In the genomic region with DNA sequence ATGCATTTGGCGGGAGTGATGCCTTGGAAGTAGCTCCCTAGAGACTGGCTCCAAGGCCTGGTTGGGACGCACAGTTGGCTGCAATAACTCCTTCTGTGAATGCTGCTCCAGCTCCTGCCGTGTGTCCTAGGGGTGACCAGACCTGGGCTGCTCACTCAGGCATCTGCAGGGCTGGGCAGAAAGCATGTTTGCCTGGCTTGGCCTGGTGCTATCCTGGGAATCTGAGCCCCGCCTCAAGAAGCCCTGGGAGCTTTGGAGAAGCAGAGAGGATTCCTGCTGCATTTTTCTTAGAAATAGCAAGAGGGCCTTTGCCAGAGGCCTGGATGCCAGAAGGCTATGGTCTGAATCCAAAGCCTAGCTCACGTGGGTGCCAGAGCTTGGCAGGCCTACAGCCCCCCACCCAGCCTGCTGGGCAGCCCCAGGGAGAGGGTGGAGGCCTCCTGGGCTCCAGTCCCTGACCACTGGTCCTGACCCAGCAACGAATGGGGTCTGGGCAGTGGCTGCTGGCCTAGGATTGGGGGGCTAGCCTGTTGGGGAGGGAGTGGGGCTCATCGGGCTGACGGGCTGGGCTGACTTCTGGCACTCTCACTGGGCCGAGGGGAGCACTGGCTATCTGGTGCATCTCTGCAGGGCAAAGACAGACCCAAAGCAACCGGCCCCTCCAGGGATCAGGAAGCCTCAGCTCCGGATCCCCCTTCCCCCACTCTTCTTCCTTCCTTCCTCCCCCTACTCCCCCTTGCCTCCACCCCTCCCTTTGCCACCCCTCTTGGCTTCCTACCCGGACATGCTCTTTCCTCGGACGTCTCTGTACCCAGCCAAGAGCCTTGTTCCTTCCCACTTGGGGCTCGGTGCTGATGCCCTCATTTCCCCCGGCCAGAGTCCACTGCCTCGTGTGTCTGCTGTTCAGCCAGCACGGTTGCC, we compare ENCODE assay signal across 11 cellular contexts. TPM values are rescaled to one million over a fixed set of nuclear protein-coding genes. Genes with fewer than 3 reads are reported as not detected.
DNase-seq lines count a peak whose midpoint lies in the region; TF ChIP-seq lines count a peak whose summit lies in the region.
"Had no signal": no experiment of that assay in that cellular context is flagged by ENCODE, and none has a peak within 500 bp of the region (broad histone marks: within the 10 kb centered on the region; RNA-seq: fewer than 3 reads in every experiment).

No MANE protein-coding gene starts in this region.

- POLR2A ChIA-PET in SK-N-SH (lab: Yijun Ruan, JAX), result interaction anchor here (1.1 kb wide), 1 partner anchor 29 kb away, joined by 3 read pairs; no protein-coding TSS in a partner anchor
- POLR2A ChIA-PET in activated CD4-positive, alpha-beta memory T cell treated with anti-CD3 and anti-CD28 coated beads, Interleukin-2, amount 10 ng/mL, durations not matched to agents 7 days and 5 days (lab: Charles Lee), result interaction anchor here (0.7 kb wide), 3 partner anchors 9 to 30 kb away, joined by 3 to 4 read pairs (median 3); no protein-coding TSS in a partner anchor

- H3K9me3 ChIP-seq in SK-N-SH (no peaks in the 10 kb centered on the region), osteoblast (ENCODE audit: low read depth, low read length) (no peaks in the 10 kb centered on the region)

- TF ChIP-seq EP300 in SK-N-SH (IDR thresholded peaks at IDR 0.05; ENCODE audit: borderline replicate concordance in 1 of 2, low read depth in 1 of 2, low read length in 1 of 2), result peak in 1 of 2 experiments; percentile 19; a peak in 1 of 4 replicates

- H4K20me1 ChIP-seq in SK-N-SH (ENCODE audit: insufficient read depth), result no peaks in the 10 kb centered on the region
- H4K20me1 ChIP-seq in osteoblast (ENCODE audit: insufficient read depth, low read length), result no peaks in the 10 kb centered on the region

- CTCF ChIA-PET in SK-N-SH (lab: Yijun Ruan, JAX), result interaction anchor here (0.7 to 2.6 kb wide), 8 partner anchors 10 to 109 kb away, joined by 3 to 9 read pairs (median 4); no protein-coding TSS in a partner anchor
- CTCF ChIA-PET in activated CD4-positive, alpha-beta memory T cell treated with anti-CD3 and anti-CD28 coated beads, Interleukin-2, amount 10 ng/mL, durations not matched to agents 7 days and 5 days (lab: Charles Lee), result no interaction called here

- H3K4me1 Mint-ChIP-seq in activated CD4-positive, alpha-beta memory T cell treated with anti-CD3 and anti-CD28 coated beads, Interleukin-2, amount 10 ng/mL, durations not matched to agents 7 days and 5 days, result no peaks in the 10 kb centered on the region

- H3K27ac ChIP-seq in SK-N-SH (ENCODE audit: low read depth in 2 of 2, low read length in 1 of 2), result peak overlapping the region; percentile 82
- H3K27ac ChIP-seq in osteoblast (ENCODE audit: low read depth, low read length), result peak overlapping the region; percentile 64

- no peaks in the 10 kb centered on the region for H3K36me3 ChIP-seq in SK-N-SH (replicated peaks in 1 of 2; ENCODE audit: control insufficient read depth in 1 of 2, insufficient read depth in 2 of 2, low read length in 1 of 2)
- no peaks in the 10 kb centered on the region for H3K36me3 ChIP-seq in osteoblast (ENCODE audit: insufficient read depth, low read length)

- WGBS in SK-N-SH (ENCODE audit: low lambda C conversion rate), result 48% methylated on average over 14 of the region's 18 CpGs

- no peak for TF ChIP-seq RAD21 in SK-N-SH (IDR thresholded peaks at IDR 0.05; ENCODE audit: low read length)

- H3K9me3 Mint-ChIP-seq in activated CD4-positive, alpha-beta memory T cell treated with anti-CD3 and anti-CD28 coated beads, Interleukin-2, amount 10 ng/mL, durations not matched to agents 7 days and 5 days, result no peaks in the 10 kb centered on the region

- no peak for TF ChIP-seq CTCF in AG09319 (IDR thresholded peaks at IDR 0.05; ENCODE audit: low read depth, low read length)
- TF ChIP-seq CTCF in SK-N-SH (IDR thresholded peaks at IDR 0.05), result no peak
- no peak for TF ChIP-seq CTCF in osteoblast (IDR thresholded peaks at IDR 0.05; ENCODE audit: extremely low read depth, low read depth, low read length)

- H3K4me3 Mint-ChIP-seq in activated CD4-positive, alpha-beta memory T cell treated with anti-CD3 and anti-CD28 coated beads, Interleukin-2, amount 10 ng/mL, durations not matched to agents 7 days and 5 days, result no peak overlapping the region

- no peaks in the 10 kb centered on the region for H3K27me3 ChIP-seq in SK-N-SH (ENCODE audit: insufficient read depth)
- no peaks in the 10 kb centered on the region for H3K27me3 ChIP-seq in osteoblast (ENCODE audit: insufficient read depth, low read length)

- H3K36me3 Mint-ChIP-seq in activated CD4-positive, alpha-beta memory T cell treated with anti-CD3 and anti-CD28 coated beads, Interleukin-2, amount 10 ng/mL, durations not matched to agents 7 days and 5 days (ENCODE audit: low read depth), result no peaks in the 10 kb centered on the region

- peak overlapping the region; percentile 69 for H3K4me2 ChIP-seq in SK-N-SH
- H3K4me2 ChIP-seq in osteoblast (ENCODE audit: insufficient read depth, low read length), result peak overlapping the region; percentile 61

- peaks cover 18% of the 10 kb centered on the region for H3F3A ChIP-seq in SK-N-SH (replicated peaks; ENCODE audit: insufficient read depth)

- peak overlapping the region; percentile 48; the same call in 1 of the 2 replicates for H3K9ac ChIP-seq in SK-N-SH

- H3K9me2 ChIP-seq in SK-N-SH, result no peaks in the 10 kb centered on the region

- H3K4me1 ChIP-seq in SK-N-SH (ENCODE audit: control insufficient read depth in 1 of 2, insufficient read depth in 2 of 2, low read depth in 1 of 2, low read length in 1 of 2) (peaks cover 22 to 51% of the 10 kb centered on the region in 2 experiments; a peak in 3 of 4 replicates), osteoblast (ENCODE audit: insufficient read depth, low read length) (peaks cover 56% of the 10 kb centered on the region)

- no peaks in the 10 kb centered on the region for H3K27me3 Mint-ChIP-seq in activated CD4-positive, alpha-beta memory T cell treated with anti-CD3 and anti-CD28 coated beads, Interleukin-2, amount 10 ng/mL, durations not matched to agents 7 days and 5 days

- H2AFZ ChIP-seq in SK-N-SH (ENCODE audit: low read depth) (no peak overlapping the region), osteoblast (ENCODE audit: low read length) (peak overlapping the region; percentile 18)

- DNase-seq in AG09319 (ENCODE audit: extremely low read depth, low read depth) (peak; percentile 40), SK-N-SH (no peak), glomerular visceral epithelial cell (ENCODE audit: extremely low spot score) (peak; percentile 61), osteoblast (ENCODE audit: insufficient read length, low spot score, missing footprints) (peak; percentile 97), SHP77 (lab: John Stamatoyannopoulos, UW) (no peak), NCI-H1694 treated with DMSO at 0.1 percent for 48 hours (lab: John Stamatoyannopoulos, UW) (no peak)
- no peak for DNase-seq in stimulated activated CD4-positive, alpha-beta T cell treated with anti-CD3 and anti-CD28 coated beads, Interleukin-2, amount 100 ng/mL, for 24 hours
- no peak for DNase-seq in activated CD4-positive, alpha-beta memory T cell treated with anti-CD3 and anti-CD28 coated beads, Interleukin-2, amount 10 ng/mL, durations not matched to agents 7 days and 5 days
- DNase-seq: Calu3; NCI-H510A; stimulated activated naive CD4-positive, alpha-beta T cell had no signal

- H3K4me3 ChIP-seq in SK-N-SH (ENCODE audit: low read depth in 2 of 2, low read length in 1 of 2), result no peak overlapping the region
- peak overlapping the region; percentile 34 for H3K4me3 ChIP-seq in osteoblast (ENCODE audit: insufficient read depth, low read length)

- no peak overlapping the region for H3K27ac Mint-ChIP-seq in activated CD4-positive, alpha-beta memory T cell treated with anti-CD3 and anti-CD28 coated beads, Interleukin-2, amount 10 ng/mL, durations not matched to agents 7 days and 5 days

- H3K79me2 ChIP-seq in SK-N-SH (ENCODE audit: insufficient read depth), result peaks cover 17% of the 10 kb centered on the region
- H3K79me2 ChIP-seq in osteoblast (ENCODE audit: insufficient read depth, low read length), result peaks cover 29% of the 10 kb centered on the region

TF ChIP-seq in SK-N-SH, 30 proteins besides CTCF, POLR2A, EP300 and RAD21 (continues in another document):
- no peak for TF ChIP-seq YY1 (IDR thresholded peaks at IDR 0.05; ENCODE audit: low read depth)
- peak; percentile 61; the same call in 1 of the 2 replicates for TF ChIP-seq TEAD4 (IDR thresholded peaks at IDR 0.05; ENCODE audit: borderline replicate concordance, insufficient read depth)
- TF ChIP-seq NRF1 (IDR thresholded peaks at IDR 0.05; ENCODE audit: low read depth, low read length), result no peak

RNA-seq across cellular contexts. Expression of a gene that starts 10.5 kb away (rescaled TPM):
- polyA plus RNA-seq in SK-N-SH (2012; rRNA removed), result 23.9 and 30.4 TPM in 2 replicates
- 15.5 and 23.2 TPM in 2 replicates for polyA plus RNA-seq in SK-N-SH (2012; cell fraction: cytosol; rRNA removed)
- polyA plus RNA-seq in SK-N-SH (2012; cell fraction: nucleus; rRNA removed), result 32.9 and 38.3 TPM in 2 replicates
- 5.1 and 16.5 TPM in 2 replicates for total RNA-seq in osteoblast
- under 1 TPM in 1 of 2 experiments, not detected in 1; 0.15 TPM for total RNA-seq in activated CD4-positive, alpha-beta memory T cell treated with anti-CD3 and anti-CD28 coated beads, Interleukin-2, amount 10 ng/mL, durations not matched to agents 7 days and 5 days

RNA-seq across cellular contexts. Expression of a gene that starts 25.8 kb away (rescaled TPM):
- not detected in 2 replicates for polyA plus RNA-seq in SK-N-SH (2012; rRNA removed)
- not detected in 2 replicates for polyA plus RNA-seq in SK-N-SH (2012; cell fraction: cytosol; rRNA removed)
- 0.12 TPM in 1 of 2 replicates, not detected in the other for polyA plus RNA-seq in SK-N-SH (2012; cell fraction: nucleus; rRNA removed)
- not detected in 2 replicates for total RNA-seq in osteoblast
- not detected for total RNA-seq in activated CD4-positive, alpha-beta memory T cell treated with anti-CD3 and anti-CD28 coated beads, Interleukin-2, amount 10 ng/mL, durations not matched to agents 7 days and 5 days
- total RNA-seq: Calu3 had no signal

RNA-seq across cellular contexts. Expression of a gene that starts 39.4 kb away (rescaled TPM):
- polyA plus RNA-seq in SK-N-SH (2012; rRNA removed), result 0.84 and 0.89 TPM in 2 replicates
- polyA plus RNA-seq in SK-N-SH (2012; cell fraction: cytosol; rRNA removed), result 0.15 and 0.29 TPM in 2 replicates
- polyA plus RNA-seq in SK-N-SH (2012; cell fraction: nucleus; rRNA removed), result 1.6 and 2.0 TPM in 2 replicates
- total RNA-seq in osteoblast, result 0.29 and 0.36 TPM in 2 replicates
- not detected for total RNA-seq in activated CD4-positive, alpha-beta memory T cell treated with anti-CD3 and anti-CD28 coated beads, Interleukin-2, amount 10 ng/mL, durations not matched to agents 7 days and 5 days
- total RNA-seq: Calu3 had no signal

Comparison
In these comparisons a context has a peak if more than half of its experiments do, and no peak if none do; other contexts are left out.
1. DNase-seq: peak in AG09319 (single experiment), glomerular visceral epithelial cell (single experiment) and osteoblast (single experiment); none in SK-N-SH (single experiment), stimulated activated CD4-positive, alpha-beta T cell treated with anti-CD3 and anti-CD28 coated beads, Interleukin-2, amount 100 ng/mL, for 24 hours (0 of 2), activated CD4-positive, alpha-beta memory T cell treated with anti-CD3 and anti-CD28 coated beads, Interleukin-2, amount 10 ng/mL, durations not matched to agents 7 days and 5 days (single experiment), SHP77 (0 of 2) and NCI-H1694 treated with DMSO at 0.1 percent for 48 hours (single experiment).